Comparison of ENCODE assay signal across 15 cellular contexts in the genomic region with DNA sequence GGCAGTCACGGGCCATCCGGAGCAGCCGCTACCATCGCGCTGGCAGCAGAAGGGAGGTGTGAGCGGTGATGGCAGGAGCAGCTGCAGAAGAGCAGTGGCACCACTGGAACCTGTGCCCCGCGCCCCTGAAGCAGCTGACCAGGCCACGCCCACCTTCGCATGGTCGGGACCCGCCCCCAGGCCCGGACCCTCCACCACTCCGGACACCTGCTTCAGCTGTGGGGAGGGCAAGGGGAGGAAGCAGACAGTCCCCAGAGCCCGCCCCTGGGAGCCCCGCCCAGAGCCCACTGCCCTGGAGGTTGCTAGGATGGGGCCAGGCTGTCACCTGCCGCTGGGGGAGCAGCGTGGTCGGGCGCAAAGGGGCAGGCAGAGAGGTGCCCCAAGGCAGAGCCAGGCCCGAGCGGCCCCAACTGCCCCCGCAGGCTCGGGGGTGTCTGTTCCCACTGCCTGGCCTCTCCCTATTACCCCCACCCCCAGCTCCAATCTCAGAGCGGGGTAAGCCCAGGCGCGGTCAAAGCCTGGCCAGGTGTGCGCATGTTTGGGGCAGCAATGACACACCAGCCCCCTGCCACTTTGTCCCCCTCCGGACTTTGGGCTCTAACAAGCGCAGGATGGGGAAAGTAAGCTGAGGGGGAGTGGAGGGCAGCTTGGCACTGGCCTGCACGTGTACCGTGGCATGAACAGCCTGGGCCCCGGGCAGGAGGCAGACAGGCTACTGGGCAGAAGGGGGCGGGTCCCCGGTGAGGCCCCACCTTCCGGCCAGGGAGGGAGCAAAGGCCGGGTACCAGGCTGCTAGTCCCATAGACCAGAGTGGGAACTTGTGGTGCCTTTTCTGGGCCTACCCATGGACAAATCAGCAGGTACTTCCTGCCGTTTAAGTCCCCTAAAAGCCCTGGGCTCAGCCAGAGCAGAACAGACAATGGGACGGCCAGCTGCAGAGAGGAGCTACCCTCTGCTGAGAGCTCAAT. TPM values are rescaled to one million over a fixed set of nuclear protein-coding genes. Genes with fewer than 3 reads are reported as not detected.
DNase-seq lines count a peak whose midpoint lies in the region; ATAC-seq and TF ChIP-seq lines count a peak whose summit lies in the region.
"Had no signal": no experiment of that assay in that cellular context is flagged by ENCODE, and none has a peak within 500 bp of the region (broad histone marks: within the 10 kb centered on the region; RNA-seq: fewer than 3 reads in every experiment).

No MANE protein-coding gene starts in this region.

- TF ChIP-seq CTCF in Peyer's patch (IDR thresholded peaks at IDR 0.05) (no peak), transverse colon (IDR thresholded peaks at IDR 0.05) (no peak)

- intact Hi-C loops in left cardiac atrium (cut with DNase I) (no loop called here), transverse colon (cut with DNase I; ENCODE audit: low total_unique reads) (no loop called here)

- H3K4me1 ChIP-seq in Peyer's patch, result peaks cover 0 to 11% (median 0%) of the 10 kb centered on the region in 4 donors
- peaks cover 0 to 4% (median 0%) of the 10 kb centered on the region in 4 donors for H3K4me1 ChIP-seq in transverse colon
- H3K4me1 ChIP-seq: adrenal gland, psoas muscle had no signal

- ATAC-seq in left cardiac atrium, result peak; percentile 57 to 60
- ATAC-seq: activated T-cell treated with anti-CD3 and anti-CD28 coated beads, Interleukin-2, amount 50 U/mL, for 4 hours had no signal

- TF ChIP-seq POLR2A in Peyer's patch (IDR thresholded peaks at IDR 0.05), result no peak
- TF ChIP-seq POLR2A in transverse colon (IDR thresholded peaks at IDR 0.05), result no peak

- H3K36me3 ChIP-seq in Peyer's patch (peaks cover 0 to 11% (median 0%) of the 10 kb centered on the region in 3 donors), transverse colon (peaks cover 0 to 5% (median 0%) of the 10 kb centered on the region in 4 donors)

- H3K4me3 ChIP-seq in Peyer's patch (peak overlapping the region in 2 of 4 donors; percentile 35 to 42), transverse colon (peak overlapping the region in 2 of 4 donors; percentile 20 to 22)
- H3K4me3 ChIP-seq: adrenal gland, psoas muscle had no signal

- DNase-seq in Peyer's patch (peak in 2 of 3 donors; percentile 77 to 82), left cardiac atrium (no peak), mesenteric fat pad (ENCODE audit: low spot score) (peak; percentile 77), transverse colon (peak; percentile 63), cerebellar cortex (ENCODE audit: low spot score) (no peak), 8988T (no peak)
- no peak for DNase-seq in activated CD8-positive, alpha-beta memory T cell treated with anti-CD3 and anti-CD28 coated beads, Interleukin-2, amount 50 U/mL, for 48 hours
- DNase-seq: activated CD4-positive, CD25-positive, alpha-beta regulatory T cell treated with anti-CD3 and anti-CD28 coated beads, Interleukin-2, amount 50 U/mL, for 72 hours; activated T-cell treated with anti-CD3 and anti-CD28 coated beads, Interleukin-2, amount 50 U/mL, for 4 hours; adrenal gland; Calu3; dermis blood vessel endothelial cell; mammary epithelial cell; NCI-H1436 treated with DMSO at 0.1 percent for 48 hours had no signal

- WGBS in transverse colon (ENCODE audit: low coverage in 1 of 2), 2 donors, result 65% methylated on average over 32 of the region's 39 CpGs; no CpG with 5 or more reads in 1 of the 2 donors

- no peak for TF ChIP-seq EP300 in transverse colon (IDR thresholded peaks at IDR 0.05; ENCODE audit: low read depth)

- in situ Hi-C loops in transverse colon (cut with MboI; ENCODE audit: low pct_ligation_motif_present in 1 of 4, low pct_unique_long_range_greater_than_20kb in 1 of 4, low sequenced_read_pairs in 3 of 4), result no loop called here

- H3K9me3 ChIP-seq in Peyer's patch (no peaks in the 10 kb centered on the region), transverse colon (no peaks in the 10 kb centered on the region)
- H3K9me3 ChIP-seq: adrenal gland, psoas muscle had no signal

- no peaks in the 10 kb centered on the region for H3K27me3 ChIP-seq in Peyer's patch
- no peaks in the 10 kb centered on the region for H3K27me3 ChIP-seq in transverse colon
- H3K27me3 ChIP-seq: adrenal gland had no signal

- no peak overlapping the region for H3K27ac ChIP-seq in Peyer's patch
- no peak overlapping the region for H3K27ac ChIP-seq in transverse colon
- H3K27ac ChIP-seq: adrenal gland, psoas muscle had no signal

RNA-seq across cellular contexts. Expression of gene SPCS1, which starts 8.7 kb away (rescaled TPM):
- total RNA-seq in Peyer's patch (100 to 1,000 TPM in 1 of 4 donors, 10 to 100 TPM in 3; 33.8 to 123 (median 65.3) TPM), left cardiac atrium (10 to 100 TPM; 72.1 to 88.1 TPM), mesenteric fat pad (65.7 TPM), transverse colon (100 to 1,000 TPM in 2 of 4 donors, 10 to 100 TPM in 2; 24.3 to 120 (median 70.5) TPM)

RNA-seq across cellular contexts. Expression of gene GLT8D1, which starts 9.0 kb away (rescaled TPM):
- total RNA-seq in Peyer's patch (10 to 100 TPM; 25.6 to 31.2 (median 30.3) TPM), left cardiac atrium (10 to 100 TPM; 31.3 to 37.6 TPM), mesenteric fat pad (33.2 TPM), transverse colon (10 to 100 TPM in 3 of 4 donors, not detected in 1; 34.3 to 52.6 (median 37.2) TPM)

RNA-seq across cellular contexts. Expression of gene GNL3, which starts 28.8 kb away (rescaled TPM):
- total RNA-seq in Peyer's patch, result 100 to 1,000 TPM in 1 of 4 donors, 10 to 100 TPM in 3; 21.5 to 249 (median 48.6) TPM
- total RNA-seq in left cardiac atrium, result 10 to 100 TPM; 30.2 to 61.2 TPM
- total RNA-seq in mesenteric fat pad, result 113 TPM
- total RNA-seq in transverse colon, result 10 to 100 TPM; 19.1 to 54.5 (median 37.4) TPM

RNA-seq across cellular contexts. Expression of gene PBRM1, which starts 28.9 kb away (rescaled TPM):
- total RNA-seq in Peyer's patch, result 100 to 1,000 TPM in 1 of 4 donors, 10 to 100 TPM in 3; 68.1 to 120 (median 82.1) TPM
- total RNA-seq in left cardiac atrium, result 10 to 100 TPM; 50.7 to 54.4 TPM
- 94.0 TPM for total RNA-seq in mesenteric fat pad
- total RNA-seq in transverse colon, result 100 to 1,000 TPM in 2 of 4 donors, 10 to 100 TPM in 2; 60.3 to 335 (median 134) TPM

RNA-seq across cellular contexts. Expression of gene NEK4, which starts 56.1 kb away (rescaled TPM):
- total RNA-seq in Peyer's patch (10 to 100 TPM; 16.5 to 39.6 (median 20.6) TPM), left cardiac atrium (10 to 100 TPM; 14.8 to 16.9 TPM), mesenteric fat pad (18.1 TPM), transverse colon (10 to 100 TPM; 14.6 to 35.0 (median 22.1) TPM)

Comparison
In these comparisons a context has a peak if more than half of its experiments do, and no peak if none do; other contexts are left out.
1. DNase-seq: peak in Peyer's patch (2 of 3), mesenteric fat pad (single experiment) and transverse colon (single experiment); none in left cardiac atrium (single experiment), cerebellar cortex (single experiment), 8988T (single experiment) and activated CD8-positive, alpha-beta memory T cell treated with anti-CD3 and anti-CD28 coated beads, Interleukin-2, amount 50 U/mL, for 48 hours (single experiment).